ENCODE assay signal across 8 cellular contexts in genomic region chrX:129925305-129926092, GRCh38. TPM values are rescaled to one million over a fixed set of nuclear protein-coding genes. Genes with fewer than 3 reads are reported as not detected.
A peak's percentile ranks its signal among the peaks of the same experiment; 100 is the strongest.
DNase-seq lines count a peak whose midpoint lies in the region; ATAC-seq and TF ChIP-seq lines count a peak whose summit lies in the region.

No MANE protein-coding gene starts in this region.

- H3K36me3 Mint-ChIP-seq in endodermal cell (ENCODE audit: low read depth), result peaks cover 59% of the 10 kb centered on the region
- H3K36me3 Mint-ChIP-seq in stimulated activated effector memory CD8-positive, alpha-beta T cell treated with anti-CD3 and anti-CD28 coated beads, Interleukin-12 subunit alpha, Interleukin-12 subunit beta, amount 100 ng/mL, for 72 hours, result peaks cover 89% of the 10 kb centered on the region

- H3K27ac ChIP-seq in HEK293 (ENCODE audit: extremely low read depth, low read depth, low read length), result no peak overlapping the region
- no peak overlapping the region for H3K27ac ChIP-seq in endodermal cell (ENCODE audit: low read depth, low read length)

- H3K36me3 ChIP-seq in HEK293 (ENCODE audit: control insufficient read depth in 2 of 2, insufficient read depth in 1 of 2, low read length in 2 of 2) (peaks cover 23 to 87% of the 10 kb centered on the region in 2 experiments), endodermal cell (ENCODE audit: control insufficient read depth, insufficient read depth, low read length) (peaks cover 51% of the 10 kb centered on the region)

- 62% methylated on average over 15 of the region's 15 CpGs; no CpG with 5 or more reads in 1 of the 2 experiments for WGBS in endodermal cell (ENCODE audit: insufficient coverage in 1 of 2, insufficient read length in 1 of 2), 2 experiments

- peaks cover 23% of the 10 kb centered on the region for H3K9me3 Mint-ChIP-seq in endodermal cell
- H3K9me3 Mint-ChIP-seq in stimulated activated effector memory CD8-positive, alpha-beta T cell treated with anti-CD3 and anti-CD28 coated beads, Interleukin-12 subunit alpha, Interleukin-12 subunit beta, amount 100 ng/mL, for 72 hours, result no peaks in the 10 kb centered on the region

- DNase-seq in DMS153 treated with DMSO at 0.1 percent for 48 hours (lab: John Stamatoyannopoulos, UW; ENCODE audit: unreplicated experiment) (peak; percentile 11), NCI-H69 (lab: John Stamatoyannopoulos, UW) (peak; percentile 58), endodermal cell (peak; percentile 87), mucosa of gallbladder (ENCODE audit: low spot score) (peak; percentile 70)
- peak; percentile 72 for DNase-seq in activated CD8-positive, alpha-beta memory T cell treated with anti-CD3 and anti-CD28 coated beads for 24 hours
- DNase-seq in stimulated activated effector memory CD8-positive, alpha-beta T cell treated with anti-CD3 and anti-CD28 coated beads, Interleukin-12 subunit alpha, Interleukin-12 subunit beta, amount 100 ng/mL, for 72 hours (ENCODE audit: low spot score in 2 of 2), result peak; percentile 37 to 72

- H3K27ac Mint-ChIP-seq in endodermal cell, result peak overlapping the region; percentile 10
- H3K27ac Mint-ChIP-seq in stimulated activated effector memory CD8-positive, alpha-beta T cell treated with anti-CD3 and anti-CD28 coated beads, Interleukin-12 subunit alpha, Interleukin-12 subunit beta, amount 100 ng/mL, for 72 hours, result no peak overlapping the region

- no peak overlapping the region for H3K4me3 ChIP-seq in HEK293 (ENCODE audit: low read depth, low read length)
- no peak overlapping the region for H3K4me3 ChIP-seq in endodermal cell (ENCODE audit: low read length)

- no peaks in the 10 kb centered on the region for H3K27me3 Mint-ChIP-seq in endodermal cell (ENCODE audit: insufficient read depth)

- H3K9ac ChIP-seq in endodermal cell (ENCODE audit: extremely low read depth, low read length, poor library complexity, severe bottlenecking), result no peak overlapping the region

- peak; percentile 67 for ATAC-seq in stimulated activated effector memory CD8-positive, alpha-beta T cell treated with anti-CD3 and anti-CD28 coated beads, Interleukin-12 subunit alpha, Interleukin-12 subunit beta, amount 100 ng/mL, for 72 hours
- no peak for ATAC-seq in GM18498 (IDR thresholded peaks at IDR 0.05; ENCODE audit: unreplicated experiment)

- H3K9me3 ChIP-seq in HEK293 (ENCODE audit: control insufficient read depth, insufficient read depth, low read depth, low read length) (no peaks in the 10 kb centered on the region), endodermal cell (ENCODE audit: control insufficient read depth, low read length) (no peaks in the 10 kb centered on the region)

- POLR2A ChIA-PET in HEK293 (lab: Yijun Ruan, JAX), result interaction anchor here (1.0 to 1.5 kb wide), 6 partner anchors 9 to 135 kb away, joined by 3 to 7 read pairs (median 4); partner anchors contain the start of gene BCORL1

- H3K27me3 ChIP-seq in endodermal cell (ENCODE audit: control insufficient read depth, insufficient read depth, low read length, poor library complexity, severe bottlenecking), result no peaks in the 10 kb centered on the region

- peak; percentile 44; the same call in 1 of the 2 replicates for TF ChIP-seq CTCF in HEK293 (tag by site-specific recombination; IDR thresholded peaks at IDR 0.05)
- peak; percentile 79 for TF ChIP-seq CTCF in endodermal cell (conservative IDR thresholded peaks at IDR 0.05)

- CTCF ChIA-PET in HEK293 (lab: Yijun Ruan, JAX), result interaction anchor here (0.6 to 4.7 kb wide), 33 partner anchors 9 to 1995 kb away, joined by 3 to 44 read pairs (median 5); no protein-coding TSS in a partner anchor

- H3K4me1 Mint-ChIP-seq in endodermal cell, result no peaks in the 10 kb centered on the region
- no peaks in the 10 kb centered on the region for H3K4me1 Mint-ChIP-seq in stimulated activated effector memory CD8-positive, alpha-beta T cell treated with anti-CD3 and anti-CD28 coated beads, Interleukin-12 subunit alpha, Interleukin-12 subunit beta, amount 100 ng/mL, for 72 hours

- no peak overlapping the region for H3K4me3 Mint-ChIP-seq in endodermal cell
- H3K4me3 Mint-ChIP-seq in stimulated activated effector memory CD8-positive, alpha-beta T cell treated with anti-CD3 and anti-CD28 coated beads, Interleukin-12 subunit alpha, Interleukin-12 subunit beta, amount 100 ng/mL, for 72 hours, result no peak overlapping the region

- no peaks in the 10 kb centered on the region for H3K4me1 ChIP-seq in HEK293 (ENCODE audit: control insufficient read depth, insufficient read depth, low read length)
- H3K4me1 ChIP-seq in endodermal cell (ENCODE audit: control insufficient read depth, insufficient read depth, low read length), result no peaks in the 10 kb centered on the region

TF ChIP-seq in HEK293, 187 proteins besides CTCF, POLR2A, EP300 and RAD21:
- TF ChIP-seq ZNF621 (tag by site-specific recombination; IDR thresholded peaks at IDR 0.05) (no peak), RBAK (tag by site-specific recombination; IDR thresholded peaks at IDR 0.05) (no peak), ZNF248 (tag by site-specific recombination; IDR thresholded peaks at IDR 0.05) (no peak), ATF2 (tag by site-specific recombination; IDR thresholded peaks at IDR 0.05; ENCODE audit: low read depth) (peak; percentile 77), ZNF660 (tag by site-specific recombination; IDR thresholded peaks at IDR 0.05) (peak; percentile 75; the same call in 1 of the 2 replicates), ZNF341 (tag by site-specific recombination; IDR thresholded peaks at IDR 0.05; ENCODE audit: low read depth) (peak; percentile 69), ZBTB17 (tag by site-specific recombination; IDR thresholded peaks at IDR 0.05) (peak; percentile 44; the same call in 1 of the 2 replicates), ZNF654 (tag by site-specific recombination; IDR thresholded peaks at IDR 0.05; ENCODE audit: low read depth) (peak; percentile 74), ZNF830 (tag by site-specific recombination; IDR thresholded peaks at IDR 0.05; ENCODE audit: low read depth) (no peak)

RNA-seq across cellular contexts. Expression of gene UTP14A, which starts 19.5 kb away (rescaled TPM):
- total RNA-seq in endodermal cell, result 10 to 100 TPM; 15.6 to 24.9 TPM
- polyA plus RNA-seq in endodermal cell (2013, experiment 1 of 2), result 13.2 TPM
- 10.3 TPM for polyA plus RNA-seq in endodermal cell (2013, experiment 2 of 2)
- 15.0 TPM for total RNA-seq in mucosa of gallbladder

RNA-seq across cellular contexts. Expression of gene BCORL1, which starts 56.9 kb away (rescaled TPM):
- 10 to 100 TPM; 24.5 to 29.9 TPM for total RNA-seq in endodermal cell
- 22.2 TPM for polyA plus RNA-seq in endodermal cell (2013, experiment 1 of 2)
- 20.2 TPM for polyA plus RNA-seq in endodermal cell (2013, experiment 2 of 2)
- 12.4 TPM for total RNA-seq in mucosa of gallbladder

Comparison
In these comparisons a context has a peak if more than half of its experiments do, and no peak if none do; other contexts are left out.
1. DNase-seq: peak in every context shown above with its lines; median percentile 87 in endodermal cell; 72 in activated CD8-positive, alpha-beta memory T cell treated with anti-CD3 and anti-CD28 coated beads for 24 hours; 70 in mucosa of gallbladder; 58 in NCI-H69; 54 in stimulated activated effector memory CD8-positive, alpha-beta T cell treated with anti-CD3 and anti-CD28 coated beads, Interleukin-12 subunit alpha, Interleukin-12 subunit beta, amount 100 ng/mL, for 72 hours; 11 in DMS153 treated with DMSO at 0.1 percent for 48 hours.